In the genomic region with DNA sequence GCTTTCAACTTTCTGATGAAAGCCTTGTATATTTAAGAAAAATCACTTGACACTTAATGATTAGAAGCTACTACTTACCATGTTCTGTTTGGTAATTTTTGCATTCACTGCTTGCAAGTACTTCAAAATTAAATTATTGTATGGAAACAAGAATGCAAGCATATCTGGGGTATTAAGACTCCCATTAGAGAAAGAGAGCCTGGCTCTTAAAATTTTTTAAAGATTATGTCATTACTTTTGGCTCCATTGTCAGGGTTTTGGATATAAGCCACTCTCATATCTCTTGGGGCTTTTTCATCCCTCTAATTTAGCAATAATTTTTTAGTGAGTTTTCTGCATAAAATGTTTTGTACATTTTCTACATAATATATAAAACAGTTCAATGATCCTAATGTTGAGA, we compare ENCODE assay signal across 22 cellular contexts.
"Had no signal": no experiment of that assay in that cellular context is flagged by ENCODE, and none has a peak within 500 bp of the region (broad histone marks: within the 10 kb centered on the region; RNA-seq: fewer than 3 reads in every experiment).

No MANE protein-coding gene starts in this region.

- H3K27ac Mint-ChIP-seq: activated CD4-positive, alpha-beta memory T cell treated with anti-CD3 and anti-CD28 coated beads for 36 hours; activated naive CD8-positive, alpha-beta T cell; activated T-helper 1 cell treated with anti-CD3 and anti-CD28 coated beads, Interleukin-12 subunit alpha, Interleukin-12 subunit beta, Interleukin-2, Interleukin-4 antibody, amounts not matched to agents 30 ng/mL and 10 ng/mL and 1 ng/mL, durations not matched to agents 14 hours and 24 hours and 36 hours; nephron progenitor cell; WTC11 had no signal

- H3K4me3 Mint-ChIP-seq: activated CD4-positive, alpha-beta memory T cell treated with anti-CD3 and anti-CD28 coated beads for 36 hours; activated naive CD8-positive, alpha-beta T cell; activated T-helper 1 cell treated with anti-CD3 and anti-CD28 coated beads, Interleukin-12 subunit alpha, Interleukin-12 subunit beta, Interleukin-2, Interleukin-4 antibody, amounts not matched to agents 30 ng/mL and 10 ng/mL and 1 ng/mL, durations not matched to agents 14 hours and 24 hours and 36 hours; nephron progenitor cell; WTC11 had no signal

- H3K9me3 ChIP-seq: body of pancreas, upper lobe of right lung had no signal

- H3K4me3 ChIP-seq: body of pancreas, dorsolateral prefrontal cortex, upper lobe of right lung had no signal

- DNase-seq: activated CD4-positive, alpha-beta memory T cell treated with anti-CD3 and anti-CD28 coated beads for 36 hours; activated CD4-positive, alpha-beta T cell treated with anti-CD3 and anti-CD28 coated beads for 4 hours; activated T-cell treated with anti-CD3 and anti-CD28 coated beads for 4 hours; amniotic stem cell; body of pancreas; caudate nucleus; dorsolateral prefrontal cortex; foreskin melanocyte; head of caudate nucleus; kidney; mammary epithelial cell; nephron progenitor cell; nucleus accumbens; posterior cingulate gyrus; retina; stimulated activated CD4-positive, alpha-beta T cell treated with anti-CD3 and anti-CD28 coated beads, Interleukin-2, amount 100 ng/mL, for 24 hours; stimulated activated naive CD4-positive, alpha-beta T cell treated with Interleukin-2 at 50 U/mL for 16 hours; upper lobe of right lung had no signal

- H3K36me3 ChIP-seq: upper lobe of right lung had no signal

- H3K9me3 Mint-ChIP-seq: activated CD4-positive, alpha-beta memory T cell treated with anti-CD3 and anti-CD28 coated beads for 36 hours; activated T-helper 1 cell treated with anti-CD3 and anti-CD28 coated beads, Interleukin-12 subunit alpha, Interleukin-12 subunit beta, Interleukin-2, Interleukin-4 antibody, amounts not matched to agents 30 ng/mL and 10 ng/mL and 1 ng/mL, durations not matched to agents 14 hours and 24 hours and 36 hours; WTC11 had no signal

- FAIRE-seq: kidney had no signal

- H3K27me3 ChIP-seq: body of pancreas, upper lobe of right lung had no signal

- H3K27me3 Mint-ChIP-seq: activated CD4-positive, alpha-beta memory T cell treated with anti-CD3 and anti-CD28 coated beads for 36 hours; activated naive CD8-positive, alpha-beta T cell had no signal

- H3K4me1 ChIP-seq: body of pancreas, upper lobe of right lung had no signal

- H3K36me3 Mint-ChIP-seq: activated naive CD8-positive, alpha-beta T cell had no signal

- H3K27ac ChIP-seq: body of pancreas, dorsolateral prefrontal cortex, upper lobe of right lung had no signal

- H3K4me1 Mint-ChIP-seq: nephron progenitor cell, WTC11 had no signal

- ATAC-seq: body of pancreas, left lobe of liver, upper lobe of right lung, WTC11 had no signal
